8 cellular contexts compared by ENCODE assay signal in genomic region chr14:89445252-89445973, GRCh38. TPM values are rescaled to one million over a fixed set of nuclear protein-coding genes. Genes with fewer than 3 reads are reported as not detected.
DNase-seq lines count a peak whose midpoint lies in the region; ATAC-seq and TF ChIP-seq lines count a peak whose summit lies in the region.

No MANE protein-coding gene starts in this region.

- CTCF ChIA-PET in activated B cell treated with CpG ODN at 0.5 μM for 24 hours (lab: Charles Lee): no interaction called here
- CTCF ChIA-PET in Caco-2 (lab: Charles Lee): no interaction called here

- BruUV-seq in Caco-2 (replicated peaks; lab: Mats Ljungman, UMichigan): no TSS peak

- H3K36me3 Mint-ChIP-seq in H9 (ENCODE audit: insufficient read depth in 1 of 3, low read depth in 3 of 3): peaks cover 0 to 2% (median 0%) of the 10 kb centered on the region in 3 experiments; a peak in 4 of 7 replicates
- no peaks in the 10 kb centered on the region for H3K36me3 Mint-ChIP-seq in activated B cell treated with CpG ODN at 0.5 μM for 24 hours (ENCODE audit: low read depth)
- no peaks in the 10 kb centered on the region for H3K36me3 Mint-ChIP-seq in Caco-2 (ENCODE audit: insufficient read depth, unreplicated experiment)

- H2BK5ac ChIP-seq in H9 (ENCODE audit: insufficient read length, low read length): no peak overlapping the region

- no peaks in the 10 kb centered on the region for H3K79me2 ChIP-seq in H9 (ENCODE audit: insufficient read depth, low read length)

- intact Hi-C loops in activated B cell treated with CpG ODN at 0.5 μM for 24 hours (cut with micrococcal nuclease): loop anchor here (1.0 kb wide), 1 partner anchor 49 kb away; no protein-coding TSS in a partner anchor
- intact Hi-C loops in Caco-2 (cut with micrococcal nuclease; ENCODE audit: unreplicated experiment): no loop called here
- intact Hi-C loops in breast epithelium (cut with DNase I; ENCODE audit: low total_unique reads): no loop called here

- H3K9me3 Mint-ChIP-seq in H9 (no peaks in the 10 kb centered on the region; a peak in 1 of 5 replicates), activated B cell treated with CpG ODN at 0.5 μM for 24 hours (no peaks in the 10 kb centered on the region), Caco-2 (ENCODE audit: unreplicated experiment) (no peaks in the 10 kb centered on the region)

- POLR2A ChIA-PET in activated B cell treated with CpG ODN at 0.5 μM for 24 hours (lab: Charles Lee) (interaction anchor here (0.5 to 2.4 kb wide), 7 partner anchors 11 to 141 kb away, joined by 3 to 17 read pairs (median 5); no protein-coding TSS in a partner anchor), Caco-2 (lab: Charles Lee) (no interaction called here)

- H2BK15ac ChIP-seq in H9 (ENCODE audit: low read depth, low read length): no peak overlapping the region

- no peak overlapping the region for H3T11ph ChIP-seq in H9 (ENCODE audit: low read length)

- no peaks in the 10 kb centered on the region for H3K9me3 ChIP-seq in BLaER1 treated with 17β-estradiol and CSF1 and Interleukin-3, amounts not matched to agents 10 nM and 100 nM (replicated peaks in 1 of 11)
- H3K9me3 ChIP-seq in H9 (ENCODE audit: control insufficient read depth, low read depth, low read length) (no peaks in the 10 kb centered on the region), Caco-2 (no peaks in the 10 kb centered on the region), breast epithelium (no peaks in the 10 kb centered on the region)

- DNase-seq in H9 (no peak), activated B cell treated with CpG ODN at 0.5 μM for 24 hours (no peak), kidney tubule cell (ENCODE audit: low spot score) (peak; percentile 16), DMS53 treated with DMSO at 0.1 percent for 48 hours (lab: John Stamatoyannopoulos, UW; ENCODE audit: unreplicated experiment) (no peak), Caco-2 (no peak), epidermal melanocyte (ENCODE audit: insufficient read length, low spot score) (no peak), breast epithelium (ENCODE audit: low spot score in 2 of 2) (no peak)

- no peak overlapping the region for H2AK5ac ChIP-seq in H9 (ENCODE audit: insufficient read length, low read length)

- H3K4me3 ChIP-seq in BLaER1 treated with 17β-estradiol and CSF1 and Interleukin-3, amounts not matched to agents 10 nM and 100 nM: peak overlapping the region in 1 of 10 experiments; percentile 11; a peak in 1 of 20 replicates
- H3K4me3 ChIP-seq in Caco-2 (ENCODE audit: low read depth, low read length) (no peak overlapping the region), breast epithelium (no peak overlapping the region)

- H3K18ac ChIP-seq in H9 (ENCODE audit: insufficient read length, low read depth, low read length): no peak overlapping the region

- TF ChIP-seq CTCF in H9 (conservative IDR thresholded peaks at IDR 0.05): no peak
- TF ChIP-seq CTCF in activated B cell treated with CpG ODN at 0.5 μM for 24 hours (IDR thresholded peaks at IDR 0.05): no peak
- no peak for TF ChIP-seq CTCF in Caco-2 (IDR thresholded peaks at IDR 0.05; ENCODE audit: insufficient read depth in 1 of 2, low read depth in 1 of 2, low read length in 1 of 2, severe bottlenecking in 1 of 2, unreplicated experiment in 1 of 2)
- no peak for TF ChIP-seq CTCF in breast epithelium (IDR thresholded peaks at IDR 0.05)

- no peak overlapping the region for H4K91ac ChIP-seq in H9 (ENCODE audit: insufficient read length, low read depth, low read length)

- ATAC-seq in activated B cell treated with CpG ODN at 0.5 μM for 24 hours (ENCODE audit: low read depth): peak; percentile 65

- no peak overlapping the region for H4K5ac ChIP-seq in H9 (ENCODE audit: insufficient read length, low read depth, low read length)

- peak overlapping the region in 2 of 3 experiments; percentile 49 to 83; a peak in 3 of 7 replicates for H3K27ac Mint-ChIP-seq in H9
- peak overlapping the region; percentile 85 for H3K27ac Mint-ChIP-seq in activated B cell treated with CpG ODN at 0.5 μM for 24 hours
- H3K27ac Mint-ChIP-seq in Caco-2 (ENCODE audit: unreplicated experiment): no peak overlapping the region

- H3K4me1 Mint-ChIP-seq in H9: peaks cover 58 to 67% of the 10 kb centered on the region in 2 experiments
- H3K4me1 Mint-ChIP-seq in activated B cell treated with CpG ODN at 0.5 μM for 24 hours: peaks cover 78% of the 10 kb centered on the region
- H3K4me1 Mint-ChIP-seq in Caco-2 (ENCODE audit: low read depth, unreplicated experiment): peaks cover 8% of the 10 kb centered on the region

- no peak overlapping the region for H3K23ac ChIP-seq in H9 (ENCODE audit: insufficient read length, low read depth, low read length)

- no peak overlapping the region for H3K14ac ChIP-seq in H9 (ENCODE audit: insufficient read depth, low read length)

- H3K4me1 ChIP-seq in BLaER1 treated with 17β-estradiol and CSF1 and Interleukin-3, amounts not matched to agents 10 nM and 100 nM: peaks cover 68 to 92% (median 82%) of the 10 kb centered on the region in 10 experiments
- H3K4me1 ChIP-seq in H9 (ENCODE audit: insufficient read depth, low read length) (peaks cover 16% of the 10 kb centered on the region; the same call in 1 of the 2 replicates), Caco-2 (no peaks in the 10 kb centered on the region), breast epithelium (no peaks in the 10 kb centered on the region)

- H2BK12ac ChIP-seq in H9 (ENCODE audit: insufficient read length, low read depth, low read length): no peak overlapping the region

- H2AFZ ChIP-seq in H9 (ENCODE audit: low read length): no peak overlapping the region

- H3K4me3 Mint-ChIP-seq in H9: no peak overlapping the region
- peak overlapping the region; percentile 55 for H3K4me3 Mint-ChIP-seq in activated B cell treated with CpG ODN at 0.5 μM for 24 hours
- no peak overlapping the region for H3K4me3 Mint-ChIP-seq in Caco-2 (ENCODE audit: unreplicated experiment)

- H3K4ac ChIP-seq in H9 (ENCODE audit: low read depth, low read length): no peak overlapping the region

- H3K27me3 Mint-ChIP-seq in H9 (ENCODE audit: low read depth) (no peaks in the 10 kb centered on the region), activated B cell treated with CpG ODN at 0.5 μM for 24 hours (no peaks in the 10 kb centered on the region), Caco-2 (ENCODE audit: insufficient read depth, unreplicated experiment) (no peaks in the 10 kb centered on the region)

- H3K23me2 ChIP-seq in H9 (ENCODE audit: insufficient read length, low read depth, low read length, poor library complexity, severe bottlenecking): no peaks in the 10 kb centered on the region

- peak overlapping the region; percentile 25 to 89 (median 80); a peak in 21 of 22 replicates for H3K27ac ChIP-seq in BLaER1 treated with 17β-estradiol and CSF1 and Interleukin-3, amounts not matched to agents 10 nM and 100 nM
- H3K27ac ChIP-seq in H9 (ENCODE audit: insufficient read length, low read depth, low read length): no peak overlapping the region
- H3K27ac ChIP-seq in breast epithelium: no peak overlapping the region

- no peaks in the 10 kb centered on the region for H3K79me1 ChIP-seq in H9 (ENCODE audit: insufficient read depth, low read depth, low read length, poor library complexity, severe bottlenecking)

- H3K56ac ChIP-seq in H9 (ENCODE audit: insufficient read length, low read depth, low read length): no peak overlapping the region

- peak overlapping the region; percentile 1 for H2BK20ac ChIP-seq in H9 (ENCODE audit: low read depth, low read length, poor library complexity, severe bottlenecking)

- peak overlapping the region in 8 of 11 experiments; percentile 14 to 60 (median 36); a peak in 9 of 22 replicates for H3K9ac ChIP-seq in BLaER1 treated with 17β-estradiol and CSF1 and Interleukin-3, amounts not matched to agents 10 nM and 100 nM
- no peak overlapping the region for H3K9ac ChIP-seq in H9 (ENCODE audit: extremely low read depth, insufficient read length, low read length)

- no CpG with 5 or more reads among the region's 4 CpGs for WGBS in H9 (ENCODE audit: extremely low coverage, insufficient read length, low lambda C conversion rate)

- no peaks in the 10 kb centered on the region for H3K27me3 ChIP-seq in BLaER1 treated with 17β-estradiol and CSF1 and Interleukin-3, amounts not matched to agents 10 nM and 100 nM
- H3K27me3 ChIP-seq in H9 (ENCODE audit: insufficient read depth, low read length): no peaks in the 10 kb centered on the region
- no peaks in the 10 kb centered on the region for H3K27me3 ChIP-seq in Caco-2 (replicated peaks; ENCODE audit: control insufficient read depth, insufficient read depth, low read length)
- H3K27me3 ChIP-seq in breast epithelium: no peaks in the 10 kb centered on the region

- H2BK120ac ChIP-seq in H9 (ENCODE audit: low read depth, low read length, poor library complexity, severe bottlenecking): no peak overlapping the region

- peak overlapping the region; percentile 62 to 93 (median 84) for H3K4me2 ChIP-seq in BLaER1 treated with 17β-estradiol and CSF1 and Interleukin-3, amounts not matched to agents 10 nM and 100 nM
- H3K4me2 ChIP-seq in H9 (ENCODE audit: insufficient read depth, insufficient read length, low read length): no peak overlapping the region

- H4K8ac ChIP-seq in H9 (replicated peaks; ENCODE audit: insufficient read length, low read depth, low read length): no peak overlapping the region

- H4K20me1 ChIP-seq in BLaER1 treated with 17β-estradiol and CSF1 and Interleukin-3, amounts not matched to agents 10 nM and 100 nM: no peaks in the 10 kb centered on the region
- H4K20me1 ChIP-seq in H9 (ENCODE audit: control insufficient read depth, insufficient read depth, insufficient read length): no peaks in the 10 kb centered on the region

- no peaks in the 10 kb centered on the region; a peak in 1 of 22 replicates for H3K36me3 ChIP-seq in BLaER1 treated with 17β-estradiol and CSF1 and Interleukin-3, amounts not matched to agents 10 nM and 100 nM
- H3K36me3 ChIP-seq in Caco-2 (ENCODE audit: control insufficient read depth, insufficient read depth, low read length): no peaks in the 10 kb centered on the region
- H3K36me3 ChIP-seq in breast epithelium: no peaks in the 10 kb centered on the region

- TF ChIP-seq POLR2A in breast epithelium (IDR thresholded peaks at IDR 0.05): no peak

RNA-seq across cellular contexts. Expression of gene FOXN3, which starts 28.4 kb away (rescaled TPM):
- total RNA-seq in H9 (2021): 114 and 125 TPM in 2 replicates
- total RNA-seq in activated B cell treated with CpG ODN at 0.5 μM for 24 hours: 88.2 and 106 TPM in 2 replicates
- 20.6 and 24.8 TPM in 2 replicates for total RNA-seq in Caco-2 (2022)
- total RNA-seq in breast epithelium: 100 to 1,000 TPM in 1 of 3 donors, 10 to 100 TPM in 2; 70.7 to 180 (median 80.3) TPM

Comparison
In these comparisons a context has a peak if more than half of its experiments do, and no peak if none do; other contexts are left out.
1. H3K27ac ChIP-seq: peak in BLaER1 treated with 17β-estradiol and CSF1 and Interleukin-3, amounts not matched to agents 10 nM and 100 nM (11 of 11); none in H9 (single experiment) and breast epithelium (0 of 2).